Comparison of ENCODE assay signal across 18 cellular contexts in genomic region chr4:47835489-47835888, GRCh38. TPM values are rescaled to one million over a fixed set of nuclear protein-coding genes. Genes with fewer than 3 reads are reported as not detected.
DNase-seq lines count a peak whose midpoint lies in the region; ATAC-seq and TF ChIP-seq lines count a peak whose summit lies in the region.
"Had no signal": no experiment of that assay in that cellular context is flagged by ENCODE, and none has a peak within 500 bp of the region (broad histone marks: within the 10 kb centered on the region; RNA-seq: fewer than 3 reads in every experiment).

No MANE protein-coding gene starts in this region.

- WGBS in mesenchymal stem cell, result 90% methylated on average over 2 of the region's 2 CpGs

- no peak overlapping the region for H3K14ac ChIP-seq in mesenchymal stem cell (ENCODE audit: low read length in 2 of 2)

- no peaks in the 10 kb centered on the region for H3K9me2 ChIP-seq in GM23338 (ENCODE audit: insufficient read depth)

- no peak overlapping the region for H3K18ac ChIP-seq in mesenchymal stem cell (ENCODE audit: low read depth in 1 of 2, low read length in 2 of 2)

- peaks cover 10% of the 10 kb centered on the region; the same call in 1 of the 3 replicates for H3K36me3 Mint-ChIP-seq in GM23338 (ENCODE audit: low read depth)
- peaks cover 9% of the 10 kb centered on the region; the same call in 1 of the 2 replicates for H3K36me3 Mint-ChIP-seq in WTC11
- H3K36me3 Mint-ChIP-seq in activated CD4-positive, alpha-beta memory T cell treated with anti-CD3 and anti-CD28 coated beads, Interleukin-2, amount 10 ng/mL, durations not matched to agents 7 days and 5 days (ENCODE audit: low read depth), result no peaks in the 10 kb centered on the region

- no peak overlapping the region for H4K8ac ChIP-seq in mesenchymal stem cell (ENCODE audit: low read length)

- H3K27ac ChIP-seq in BLaER1 treated with 17β-estradiol and CSF1 and Interleukin-3, amounts not matched to agents 10 nM and 100 nM, result no peak overlapping the region
- H3K27ac ChIP-seq in GM23338 (ENCODE audit: low read depth), result no peak overlapping the region
- no peak overlapping the region for H3K27ac ChIP-seq in left lung
- H3K27ac ChIP-seq in mesenchymal stem cell (ENCODE audit: low read length, poor library complexity, severe bottlenecking), result no peak overlapping the region
- H3K27ac ChIP-seq: epithelial cell of prostate had no signal

- no peaks in the 10 kb centered on the region for H3K79me2 ChIP-seq in GM23338 (replicated peaks; ENCODE audit: insufficient read depth)

- peaks cover 31 to 44% (median 38%) of the 10 kb centered on the region in 11 experiments for H3K27me3 ChIP-seq in BLaER1 treated with 17β-estradiol and CSF1 and Interleukin-3, amounts not matched to agents 10 nM and 100 nM
- peaks cover 14% of the 10 kb centered on the region; the same call in 1 of the 2 replicates for H3K27me3 ChIP-seq in GM23338 (ENCODE audit: insufficient read depth)
- H3K27me3 ChIP-seq in left lung, result peaks cover 0 to 30% of the 10 kb centered on the region in 2 donors
- H3K27me3 ChIP-seq in mesenchymal stem cell (ENCODE audit: control insufficient read depth in 1 of 2, insufficient read depth in 1 of 2, low read length in 2 of 2), result peaks cover 0 to 31% of the 10 kb centered on the region in 2 experiments

- H3K79me1 ChIP-seq in mesenchymal stem cell (replicated peaks; ENCODE audit: low read length, poor library complexity, severe bottlenecking), result no peaks in the 10 kb centered on the region

- CTCF ChIA-PET in WTC11 (lab: Charles Lee), result interaction anchor here (0.5 to 8.0 kb wide), 12 partner anchors 11 to 167 kb away, joined by 3 to 470 read pairs (median 13); partner anchors contain the start of gene NFXL1
- CTCF ChIA-PET in activated CD4-positive, alpha-beta memory T cell treated with anti-CD3 and anti-CD28 coated beads, Interleukin-2, amount 10 ng/mL, durations not matched to agents 7 days and 5 days (lab: Charles Lee), result interaction anchor here (1.1 to 3.2 kb wide), 2 partner anchors 149 to 163 kb away, joined by 3 to 26 read pairs; no protein-coding TSS in a partner anchor

- peaks cover 0 to 29% (median 19%) of the 10 kb centered on the region in 11 experiments; a peak in 16 of 22 replicates for H4K20me1 ChIP-seq in BLaER1 treated with 17β-estradiol and CSF1 and Interleukin-3, amounts not matched to agents 10 nM and 100 nM
- H4K20me1 ChIP-seq in GM23338 (replicated peaks; ENCODE audit: insufficient read depth), result peaks cover 12% of the 10 kb centered on the region; the same call in 1 of the 2 replicates

- H3K9ac ChIP-seq in BLaER1 treated with 17β-estradiol and CSF1 and Interleukin-3, amounts not matched to agents 10 nM and 100 nM, result no peak overlapping the region
- no peak overlapping the region for H3K9ac ChIP-seq in mesenchymal stem cell (ENCODE audit: low read length)

- TF ChIP-seq CTCF in GM23338 (conservative IDR thresholded peaks at IDR 0.05; ENCODE audit: low read depth in 2 of 2) (no peak), WTC11 (IDR thresholded peaks at IDR 0.05) (no peak), left lung (IDR thresholded peaks at IDR 0.05) (no peak)

- no peak overlapping the region for H3K4me3 ChIP-seq in BLaER1 treated with 17β-estradiol and CSF1 and Interleukin-3, amounts not matched to agents 10 nM and 100 nM
- H3K4me3 ChIP-seq in GM23338 (no peak overlapping the region), left lung (no peak overlapping the region), mesenchymal stem cell (ENCODE audit: insufficient read depth in 1 of 2, low read depth in 1 of 2, low read length in 2 of 2) (no peak overlapping the region)

- H2AFZ ChIP-seq in GM23338, result no peak overlapping the region; the same call in 1 of the 2 replicates
- H2AFZ ChIP-seq in mesenchymal stem cell (ENCODE audit: low read depth, low read length), result no peak overlapping the region

- H2BK15ac ChIP-seq in mesenchymal stem cell (ENCODE audit: low read depth, poor library complexity, severe bottlenecking), result no peak overlapping the region

- H4K91ac ChIP-seq in mesenchymal stem cell (ENCODE audit: low read length), result no peak overlapping the region

- no peak overlapping the region for H3K4ac ChIP-seq in mesenchymal stem cell (ENCODE audit: low read depth in 1 of 2, low read length in 2 of 2)

- no peak overlapping the region for H3K27ac Mint-ChIP-seq in GM23338
- H3K27ac Mint-ChIP-seq in WTC11, result no peak overlapping the region
- no peak overlapping the region for H3K27ac Mint-ChIP-seq in activated CD4-positive, alpha-beta memory T cell treated with anti-CD3 and anti-CD28 coated beads, Interleukin-2, amount 10 ng/mL, durations not matched to agents 7 days and 5 days
- H3K27ac Mint-ChIP-seq: T-helper 1 cell treated with Interleukin-12 subunit alpha and Interleukin-12 subunit beta and Interleukin-4 antibody, amounts not matched to agents 30 μg/mL and 1 μg/mL, for 36 hours had no signal

- H3K9me3 ChIP-seq in BLaER1 treated with 17β-estradiol and CSF1 and Interleukin-3, amounts not matched to agents 10 nM and 100 nM (replicated peaks in 1 of 11), result peaks cover 10 to 19% (median 15%) of the 10 kb centered on the region in 11 experiments
- no peaks in the 10 kb centered on the region for H3K9me3 ChIP-seq in left lung
- peaks cover 12% of the 10 kb centered on the region for H3K9me3 ChIP-seq in mesenchymal stem cell (ENCODE audit: control insufficient read depth, low read length)

- peak; percentile 51 for DNase-seq in GM23338 (ENCODE audit: low spot score)
- DNase-seq in WTC11 (ENCODE audit: low spot score), result no peak
- no peak for DNase-seq in left lung
- DNase-seq in HT-29 (ENCODE audit: low spot score), result no peak
- no peak for DNase-seq in activated CD4-positive, alpha-beta memory T cell treated with anti-CD3 and anti-CD28 coated beads, Interleukin-2, amount 10 ng/mL, durations not matched to agents 7 days and 5 days
- DNase-seq in retina, result no peak
- no peak for DNase-seq in mesenchymal stem cell
- DNase-seq: activated CD4-positive, alpha-beta T cell treated with anti-CD3 and anti-CD28 coated beads, Interleukin-2, amount 50 U/mL, for 48 hours; activated effector memory CD4-positive, alpha-beta T cell treated with anti-CD3 and anti-CD28 coated beads, Interleukin-2, amount 50 U/mL, for 16 hours; C1 segment of cervical spinal cord; cerebellar nuclear complex; GDM1; NCI-H1105 treated with DMSO at 0.1 percent for 48 hours; NCI-H510A; stimulated activated CD4-positive, alpha-beta T cell treated with anti-CD3 and anti-CD28 coated beads, Interleukin-4, amount 100 ng/mL, for 4 hours had no signal

- peaks cover 25% of the 10 kb centered on the region for H3K4me1 Mint-ChIP-seq in GM23338
- H3K4me1 Mint-ChIP-seq in WTC11, result peaks cover 28% of the 10 kb centered on the region
- H3K4me1 Mint-ChIP-seq in activated CD4-positive, alpha-beta memory T cell treated with anti-CD3 and anti-CD28 coated beads, Interleukin-2, amount 10 ng/mL, durations not matched to agents 7 days and 5 days, result peaks cover 36% of the 10 kb centered on the region

- peak overlapping the region; percentile 93 to 100 (median 99) for H3K4me2 ChIP-seq in BLaER1 treated with 17β-estradiol and CSF1 and Interleukin-3, amounts not matched to agents 10 nM and 100 nM
- peak overlapping the region; percentile 93 for H3K4me2 ChIP-seq in GM23338
- no peak overlapping the region for H3K4me2 ChIP-seq in mesenchymal stem cell (ENCODE audit: low read length, poor library complexity, severe bottlenecking)

- no peak overlapping the region for H3K23ac ChIP-seq in mesenchymal stem cell (ENCODE audit: low read length in 2 of 2)

- POLR2A ChIA-PET in WTC11 (lab: Charles Lee), result interaction anchor here (2.2 kb wide), 1 partner anchor 137 kb away, joined by 5 read pairs; no protein-coding TSS in a partner anchor
- POLR2A ChIA-PET in activated CD4-positive, alpha-beta memory T cell treated with anti-CD3 and anti-CD28 coated beads, Interleukin-2, amount 10 ng/mL, durations not matched to agents 7 days and 5 days (lab: Charles Lee), result no interaction called here

- peaks cover 26 to 30% (median 29%) of the 10 kb centered on the region in 10 experiments for H3K4me1 ChIP-seq in BLaER1 treated with 17β-estradiol and CSF1 and Interleukin-3, amounts not matched to agents 10 nM and 100 nM
- peaks cover 18% of the 10 kb centered on the region for H3K4me1 ChIP-seq in GM23338 (ENCODE audit: insufficient read depth)
- peaks cover 8 to 33% of the 10 kb centered on the region in 2 donors for H3K4me1 ChIP-seq in left lung
- H3K4me1 ChIP-seq in mesenchymal stem cell (ENCODE audit: control insufficient read depth, insufficient read depth, low read depth, low read length), result peaks cover 10% of the 10 kb centered on the region

- no peak overlapping the region for H2BK12ac ChIP-seq in mesenchymal stem cell (ENCODE audit: low read length in 2 of 2)

- no peak overlapping the region for H2AK5ac ChIP-seq in mesenchymal stem cell (ENCODE audit: low read length, severe bottlenecking)

- H3K27me3 Mint-ChIP-seq in GM23338 (ENCODE audit: insufficient read depth, low read depth, poor library complexity) (peaks cover 19% of the 10 kb centered on the region), WTC11 (ENCODE audit: low read depth) (peaks cover 10% of the 10 kb centered on the region; the same call in 1 of the 2 replicates)
- peaks cover 26% of the 10 kb centered on the region for H3K27me3 Mint-ChIP-seq in activated CD4-positive, alpha-beta memory T cell treated with anti-CD3 and anti-CD28 coated beads, Interleukin-2, amount 10 ng/mL, durations not matched to agents 7 days and 5 days

- H3K4me3 Mint-ChIP-seq in GM23338 (no peak overlapping the region), WTC11 (peak overlapping the region; percentile 84)
- no peak overlapping the region for H3K4me3 Mint-ChIP-seq in activated CD4-positive, alpha-beta memory T cell treated with anti-CD3 and anti-CD28 coated beads, Interleukin-2, amount 10 ng/mL, durations not matched to agents 7 days and 5 days

- no peak overlapping the region for H2BK5ac ChIP-seq in mesenchymal stem cell (ENCODE audit: low read depth, low read length, poor library complexity, severe bottlenecking)

- ATAC-seq in GM23338 (no peak), WTC11 (0 out of 2 replicates have a peak, but pooled peaks have one; percentile 1), left lung (peak; percentile 4)

- no peak overlapping the region for H2BK120ac ChIP-seq in mesenchymal stem cell (ENCODE audit: low read depth, low read length)

- intact Hi-C loops in left lung (cut with DNase I), result loop anchor here in 1 of 2 donors (10.0 kb wide), 1 partner anchor 151 kb away; no protein-coding TSS in a partner anchor

- peaks cover 10% of the 10 kb centered on the region; the same call in 2 of the 3 replicates for H3K9me3 Mint-ChIP-seq in GM23338
- H3K9me3 Mint-ChIP-seq in WTC11, result peaks cover 15% of the 10 kb centered on the region
- H3K9me3 Mint-ChIP-seq in activated CD4-positive, alpha-beta memory T cell treated with anti-CD3 and anti-CD28 coated beads, Interleukin-2, amount 10 ng/mL, durations not matched to agents 7 days and 5 days, result no peaks in the 10 kb centered on the region
- H3K9me3 Mint-ChIP-seq: T-helper 1 cell treated with Interleukin-12 subunit alpha and Interleukin-12 subunit beta and Interleukin-4 antibody, amounts not matched to agents 30 μg/mL and 1 μg/mL, for 36 hours had no signal

- no peaks in the 10 kb centered on the region for H3K36me3 ChIP-seq in BLaER1 treated with 17β-estradiol and CSF1 and Interleukin-3, amounts not matched to agents 10 nM and 100 nM
- H3K36me3 ChIP-seq in GM23338 (ENCODE audit: insufficient read depth) (no peaks in the 10 kb centered on the region), left lung (no peaks in the 10 kb centered on the region), mesenchymal stem cell (ENCODE audit: control insufficient read depth in 1 of 2, insufficient read depth in 2 of 2, low read depth in 1 of 2, low read length in 2 of 2) (no peaks in the 10 kb centered on the region)

- no peaks in the 10 kb centered on the region for H3F3A ChIP-seq in GM23338 (replicated peaks; ENCODE audit: low read depth)

RNA-seq across cellular contexts. Expression of gene CORIN, which starts 2.4 kb away (rescaled TPM):
- total RNA-seq in GM23338 (2014; rRNA removed; shearing (Covaris generic)), result not detected in 2 replicates
- 0.40 TPM in 1 of 2 replicates, not detected in the other for polyA plus RNA-seq in GM23338 (2016; fragmentation: Nextera tagmentation; extraction: Ambion mirVana)
- total RNA-seq in WTC11 (2021) (0.14 to 0.33 TPM (median 0.25 TPM) in 3 replicates), left lung (1 to 10 TPM; 1.4 to 6.3 TPM)
- 0.03 TPM in 1 of 2 replicates, not detected in the other for total RNA-seq in HT-29 (2014; rRNA removed; shearing (Covaris generic))
- under 1 TPM in 1 of 2 experiments, not detected in 1; 0.08 TPM for total RNA-seq in activated CD4-positive, alpha-beta memory T cell treated with anti-CD3 and anti-CD28 coated beads, Interleukin-2, amount 10 ng/mL, durations not matched to agents 7 days and 5 days
- 0.29 TPM for polyA plus RNA-seq in mesenchymal stem cell (2013, experiment 1 of 2)
- 0.32 TPM for polyA plus RNA-seq in mesenchymal stem cell (2013, experiment 2 of 2)
